11 cellular contexts compared by ENCODE assay signal in genomic region chr10:100019824-100020160, GRCh38. TPM values are rescaled to one million over a fixed set of nuclear protein-coding genes. Genes with fewer than 3 reads are reported as not detected.
DNase-seq lines count a peak whose midpoint lies in the region; ATAC-seq, FAIRE-seq and TF ChIP-seq lines count a peak whose summit lies in the region.
"Had no signal": no experiment of that assay in that cellular context is flagged by ENCODE, and none has a peak within 500 bp of the region (broad histone marks: within the 10 kb centered on the region; RNA-seq: fewer than 3 reads in every experiment).

No MANE protein-coding gene starts in this region.

- intact Hi-C loops in HepG2 (cut with micrococcal nuclease; ENCODE audit: unreplicated experiment) (loop anchor here (5.0 kb wide), 1 partner anchor 83 kb away; no protein-coding TSS in a partner anchor), right lobe of liver (cut with DNase I) (no loop called here), OCI-LY7 (cut with micrococcal nuclease; ENCODE audit: unreplicated experiment) (no loop called here), sigmoid colon (cut with DNase I) (no loop called here)

- FAIRE-seq in HepG2 (lab: Jason Lieb, UNC) = no peak

- 2% methylated on average over 3 of the region's 3 CpGs for WGBS in HepG2 (ENCODE audit: low lambda C conversion rate)
- WGBS in right lobe of liver (ENCODE audit: insufficient coverage, low coverage, low lambda C conversion rate, missing lambda C conversion rate) = 42% methylated on average over 2 of the region's 3 CpGs
- WGBS in sigmoid colon, 2 donors = 12 to 48% methylated on average over 3 of the region's 3 CpGs

- H2AFZ ChIP-seq in HepG2 (ENCODE audit: low read length) = no peak overlapping the region
- peak overlapping the region; percentile 59; the same call in 1 of the 2 replicates for H2AFZ ChIP-seq in OCI-LY7 (ENCODE audit: low read length)

- H3K4me1 ChIP-seq in HepG2 (ENCODE audit: insufficient read depth, low read length) = peaks cover 61% of the 10 kb centered on the region
- H3K4me1 ChIP-seq in right lobe of liver = no peaks in the 10 kb centered on the region
- peaks cover 74% of the 10 kb centered on the region for H3K4me1 ChIP-seq in OCI-LY7 (ENCODE audit: insufficient read depth, low read length, poor library complexity, severe bottlenecking)
- H3K4me1 ChIP-seq in sigmoid colon = no peaks in the 10 kb centered on the region
- H3K4me1 ChIP-seq: tibial nerve had no signal

- DNase-seq in HepG2 (ENCODE audit: low spot score) (peak; percentile 40), right lobe of liver (no peak), OCI-LY7 (ENCODE audit: low spot score) (peak; percentile 61), hepatic stellate cell (ENCODE audit: low spot score) (peak; percentile 37), globus pallidus (ENCODE audit: low spot score) (no peak), sigmoid colon (no peak)
- DNase-seq: CD4-positive, alpha-beta memory T cell; nucleus accumbens had no signal

- ATAC-seq in HepG2 = peak; percentile 62
- no peak for ATAC-seq in right lobe of liver
- no peak for ATAC-seq in HG02981 (IDR thresholded peaks at IDR 0.05; ENCODE audit: unreplicated experiment)
- ATAC-seq in GM18517 (IDR thresholded peaks at IDR 0.05; ENCODE audit: unreplicated experiment) = no peak

- no peak for TF ChIP-seq CTCF in HepG2 (CRISPR knock-in tag; IDR thresholded peaks at IDR 0.05)
- TF ChIP-seq CTCF in right lobe of liver (IDR thresholded peaks at IDR 0.05) = no peak
- TF ChIP-seq CTCF in OCI-LY7 (conservative IDR thresholded peaks at IDR 0.05; ENCODE audit: low read length) = 0 out of 2 replicates have a peak, but pooled peaks have one; percentile 21
- TF ChIP-seq CTCF in sigmoid colon (IDR thresholded peaks at IDR 0.05) = no peak

- CTCF ChIA-PET in HepG2 (lab: Yijun Ruan, JAX; ENCODE audit: low intra/inter-chr PET ratio, low total read pairs) (interaction anchor here (1.4 kb wide), 2 partner anchors 11 to 26 kb away, joined by 3 to 5 read pairs; partner anchors contain the start of gene DNMBP), OCI-LY7 (lab: Charles Lee; ENCODE audit: unreplicated experiment) (interaction anchor here (2.1 kb wide), 1 partner anchor 25 kb away, joined by 16 read pairs; no protein-coding TSS in a partner anchor)

- TF ChIP-seq POLR2A in HepG2 (IDR thresholded peaks at IDR 0.05; ENCODE audit: insufficient read depth in 1 of 2, low read depth in 2 of 2, low read length in 2 of 2) (no peak), right lobe of liver (IDR thresholded peaks at IDR 0.05) (no peak), sigmoid colon (IDR thresholded peaks at IDR 0.05) (no peak)

- H4K20me1 ChIP-seq in HepG2 (ENCODE audit: insufficient read depth, low read length) (no peaks in the 10 kb centered on the region), OCI-LY7 (ENCODE audit: insufficient read depth, low read length) (no peaks in the 10 kb centered on the region)

- TF ChIP-seq EP300 in HepG2 (IDR thresholded peaks at IDR 0.05; ENCODE audit: low read depth in 2 of 2, low read length in 2 of 2) = no peak
- no peak for TF ChIP-seq EP300 in HepG2 (CRISPR knock-in tag; IDR thresholded peaks at IDR 0.05; ENCODE audit: borderline replicate concordance)
- TF ChIP-seq EP300 in sigmoid colon (IDR thresholded peaks at IDR 0.05) = no peak

- H3K36me3 ChIP-seq in HepG2 (replicated peaks in 1 of 2; ENCODE audit: control insufficient read depth in 1 of 2, insufficient read depth in 2 of 2, low read length in 2 of 2) (no peaks in the 10 kb centered on the region), right lobe of liver (no peaks in the 10 kb centered on the region), OCI-LY7 (ENCODE audit: insufficient read depth, low read length) (peaks cover 6% of the 10 kb centered on the region), sigmoid colon (no peaks in the 10 kb centered on the region)
- H3K36me3 ChIP-seq: tibial nerve had no signal

- in situ Hi-C loops in HepG2 (cut with HindIII; ENCODE audit: extremely low pct_ligation_motif_present, low pct_unique_long_range_greater_than_20kb) = no loop called here

- H3K9ac ChIP-seq in HepG2 (ENCODE audit: insufficient read depth, low read depth, low read length) = no peak overlapping the region

- H3K4me2 ChIP-seq in HepG2 (ENCODE audit: low read depth, low read length) (peak overlapping the region; percentile 85), OCI-LY7 (ENCODE audit: low read length) (peak overlapping the region; percentile 73)

- no peaks in the 10 kb centered on the region for H3K9me2 ChIP-seq in OCI-LY7 (ENCODE audit: insufficient read depth, low read length)

- H3K27me3 ChIP-seq in HepG2 (ENCODE audit: control insufficient read depth in 1 of 2, insufficient read depth in 2 of 2, low read length in 2 of 2) (no peaks in the 10 kb centered on the region), right lobe of liver (no peaks in the 10 kb centered on the region), sigmoid colon (no peaks in the 10 kb centered on the region)
- H3K27me3 ChIP-seq: tibial nerve had no signal

- H3K27ac ChIP-seq in HepG2 (ENCODE audit: extremely low read length, insufficient read depth, low read length) = peak overlapping the region; percentile 49
- H3K27ac ChIP-seq in right lobe of liver = no peak overlapping the region
- H3K27ac ChIP-seq in OCI-LY7 (ENCODE audit: low read depth, low read length, poor library complexity, severe bottlenecking) = peak overlapping the region; percentile 95
- no peak overlapping the region for H3K27ac ChIP-seq in sigmoid colon
- H3K27ac ChIP-seq: tibial nerve had no signal

- no peaks in the 10 kb centered on the region for H3K79me2 ChIP-seq in HepG2 (ENCODE audit: insufficient read depth, low read length)
- no peaks in the 10 kb centered on the region for H3K79me2 ChIP-seq in OCI-LY7 (ENCODE audit: insufficient read depth, low read depth, low read length)

- BruUV-seq in HepG2 (replicated peaks; lab: Mats Ljungman, UMichigan) (no TSS peak), OCI-LY7 (replicated peaks; lab: Mats Ljungman, UMichigan) (no TSS peak)

- no peak for TF ChIP-seq RAD21 in HepG2 (CRISPR knock-in tag; IDR thresholded peaks at IDR 0.05)

- POLR2A ChIA-PET in HepG2 (lab: Yijun Ruan, JAX) = interaction anchor here (1.2 kb wide), 1 partner anchor 19 kb away, joined by 4 read pairs; no protein-coding TSS in a partner anchor
- POLR2A ChIA-PET in OCI-LY7 (lab: Charles Lee) = interaction anchor here (1.5 kb wide), 1 partner anchor 29 kb away, joined by 3 read pairs; no protein-coding TSS in a partner anchor

- H3K9me3 ChIP-seq in HepG2 (ENCODE audit: low read length) (no peaks in the 10 kb centered on the region), right lobe of liver (no peaks in the 10 kb centered on the region), OCI-LY7 (ENCODE audit: low read length) (peaks cover 14% of the 10 kb centered on the region), sigmoid colon (no peaks in the 10 kb centered on the region)
- H3K9me3 ChIP-seq: tibial nerve had no signal

- H3K4me3 ChIP-seq in HepG2 (replicated peaks in 1 of 3; ENCODE audit: insufficient read depth in 1 of 3, low read depth in 2 of 3, low read length in 3 of 3) (peak overlapping the region in 2 of 3 experiments; percentile 8 to 41; a peak in 2 of 6 replicates), right lobe of liver (no peak overlapping the region), OCI-LY7 (ENCODE audit: low read depth, low read length, poor library complexity, severe bottlenecking) (peak overlapping the region; percentile 54), sigmoid colon (no peak overlapping the region)
- H3K4me3 ChIP-seq: tibial nerve had no signal

TF ChIP-seq in HepG2, 621 proteins besides CTCF, POLR2A, EP300 and RAD21 (continues in another document):
- no peak for TF ChIP-seq AGO2 (optimal IDR thresholded peaks at IDR 0.05; ENCODE audit: low read depth, low read length)

RNA-seq across cellular contexts. Expression of gene DNMBP, which starts 10.0 kb away (rescaled TPM):
- total RNA-seq in HepG2 (2016; rRNA removed; fragmentation: Illumina TruSeq; extraction: Trizol) (6.3 and 6.4 TPM in 2 replicates), right lobe of liver (10 to 100 TPM in 3 of 6 experiments, 1 to 10 TPM in 3; 7.9 to 12.7 (median 9.9) TPM), OCI-LY7 (2022) (36.2 and 39.6 TPM in 2 replicates), sigmoid colon (10 to 100 TPM; 15.0 to 21.6 (median 16.0) TPM)
- 1.2 and 1.4 TPM in 2 replicates for total RNA-seq in HepG2 (2016; cell fraction: cytosol; rRNA removed; fragmentation: Illumina TruSeq; extraction: Trizol; ENCODE audit: low read depth)
- 5.7 and 6.1 TPM in 2 replicates for total RNA-seq in HepG2 (2016; cell fraction: insoluble cytoplasmic fraction; rRNA removed; fragmentation: Illumina TruSeq; extraction: Trizol)
- total RNA-seq in HepG2 (2016; cell fraction: membrane; rRNA removed; fragmentation: Illumina TruSeq; extraction: Trizol) = 2.3 and 2.6 TPM in 2 replicates
- total RNA-seq in HepG2 (2016; cell fraction: nucleus; rRNA removed; fragmentation: Illumina TruSeq; extraction: Trizol) = 7.8 and 9.5 TPM in 2 replicates
- polyA plus RNA-seq in HepG2 (2011; rRNA removed) (3.6 and 4.2 TPM in 2 replicates), sigmoid colon (10 to 100 TPM; 18.6 to 21.2 (median 19.9) TPM)
- polyA plus RNA-seq in HepG2 (2011; cell fraction: cytosol; rRNA removed) = 2.7 and 4.5 TPM in 2 replicates
- polyA plus RNA-seq in HepG2 (2011; cell fraction: nucleus; rRNA removed) = 4.6 and 5.9 TPM in 2 replicates
- 5.1 and 5.3 TPM in 2 replicates for polyA plus RNA-seq in HepG2 (2012)
- polyA plus RNA-seq in HepG2 (2016; cell fraction: cytosol; fragmentation: Illumina TruSeq; extraction: Trizol; ENCODE audit: low read depth) = 0.75 and 0.78 TPM in 2 replicates
- 4.8 and 6.1 TPM in 2 replicates for polyA plus RNA-seq in HepG2 (2016; cell fraction: insoluble cytoplasmic fraction; fragmentation: Illumina TruSeq; extraction: Trizol; ENCODE audit: low read depth)
- 1.7 and 1.9 TPM in 2 replicates for polyA plus RNA-seq in HepG2 (2016; cell fraction: membrane; fragmentation: Illumina TruSeq; extraction: Trizol; ENCODE audit: low read depth)
- polyA plus RNA-seq in HepG2 (2016; cell fraction: nucleus; fragmentation: Illumina TruSeq; extraction: Trizol; ENCODE audit: insufficient read depth, low read depth) = 10.6 and 11.3 TPM in 2 replicates
- 4.2 and 6.7 TPM in 2 replicates for polyA minus RNA-seq in HepG2 (2011; rRNA and poly(A)+ RNA removed; ENCODE audit: low replicate concordance)
- polyA minus RNA-seq in HepG2 (2011; cell fraction: cytosol; rRNA and poly(A)+ RNA removed) = 4.3 and 4.8 TPM in 2 replicates
- 9.8 and 12.7 TPM in 2 replicates for polyA minus RNA-seq in HepG2 (2011; cell fraction: nucleus; rRNA and poly(A)+ RNA removed)
- total RNA-seq in OCI-LY7 (2014; rRNA removed; shearing (Covaris generic)) = 24.2 and 27.0 TPM in 2 replicates

Comparison
In these comparisons a context has a peak if more than half of its experiments do, and no peak if none do; other contexts are left out.
1. DNase-seq: peak in HepG2 (single experiment), OCI-LY7 (single experiment) and hepatic stellate cell (single experiment); none in right lobe of liver (0 of 3), globus pallidus (single experiment) and sigmoid colon (single experiment).
2. H3K27ac ChIP-seq: peak in HepG2 (single experiment) and OCI-LY7 (single experiment); none in right lobe of liver (0 of 3) and sigmoid colon (0 of 4).
3. H3K4me3 ChIP-seq: peak in HepG2 (2 of 3) and OCI-LY7 (single experiment); none in right lobe of liver (0 of 3) and sigmoid colon (0 of 4).